In genomic region chr2:128736689-128737545, GRCh38 we compare ENCODE assay signal across 8 cellular contexts.
DNase-seq lines count a peak whose midpoint lies in the region; ATAC-seq, FAIRE-seq and TF ChIP-seq lines count a peak whose summit lies in the region.

No MANE protein-coding gene starts in this region.

- H3K4me3 ChIP-seq in AG09309 (ENCODE audit: control insufficient read depth, low read depth, low read length), result peak overlapping the region; percentile 17
- H3K4me3 ChIP-seq in HL-60 (replicated peaks; ENCODE audit: insufficient read depth, low read length), result no peak overlapping the region

- H3K36me3 Mint-ChIP-seq in activated naive CD8-positive, alpha-beta T cell treated with anti-CD3 and anti-CD28 coated beads, Interleukin-2, amount 10 ng/mL, durations not matched to agents 7 days and 5 days, result no peaks in the 10 kb centered on the region

- H3K27ac ChIP-seq in HL-60 (replicated peaks), result no peak overlapping the region

- peaks cover 12% of the 10 kb centered on the region for H3K4me1 Mint-ChIP-seq in activated naive CD8-positive, alpha-beta T cell treated with anti-CD3 and anti-CD28 coated beads, Interleukin-2, amount 10 ng/mL, durations not matched to agents 7 days and 5 days

- no peaks in the 10 kb centered on the region for H3K27me3 ChIP-seq in HL-60 (ENCODE audit: insufficient read depth, poor library complexity, severe bottlenecking)

- peak overlapping the region; percentile 40 for H3K27ac Mint-ChIP-seq in activated naive CD8-positive, alpha-beta T cell treated with anti-CD3 and anti-CD28 coated beads, Interleukin-2, amount 10 ng/mL, durations not matched to agents 7 days and 5 days

- peaks cover 36% of the 10 kb centered on the region for H3K27me3 Mint-ChIP-seq in activated naive CD8-positive, alpha-beta T cell treated with anti-CD3 and anti-CD28 coated beads, Interleukin-2, amount 10 ng/mL, durations not matched to agents 7 days and 5 days

- DNase-seq in AG09309 (ENCODE audit: low read depth), result no peak
- DNase-seq in HL-60 (ENCODE audit: low read depth in 1 of 2, low spot score in 1 of 2), result peak in 1 of 2 experiments; percentile 66
- DNase-seq in SHP77 (lab: John Stamatoyannopoulos, UW), result peak; percentile 38 to 72
- peak; percentile 80 for DNase-seq in activated naive CD8-positive, alpha-beta T cell treated with anti-CD3 and anti-CD28 coated beads, Interleukin-2, amount 10 ng/mL, durations not matched to agents 7 days and 5 days
- DNase-seq in cardiac septum (ENCODE audit: low spot score), result peak; percentile 85
- peak; percentile 69 to 96 (median 84) for DNase-seq in posterior cingulate gyrus
- peak; percentile 90 for DNase-seq in urothelium cell line (ENCODE audit: low spot score)

- ATAC-seq in GM18517 (IDR thresholded peaks at IDR 0.05; ENCODE audit: unreplicated experiment), result peak; percentile 40
- peak; percentile 40 for ATAC-seq in activated naive CD8-positive, alpha-beta T cell treated with anti-CD3 and anti-CD28 coated beads, Interleukin-2, amount 10 ng/mL, durations not matched to agents 7 days and 5 days (ENCODE audit: low read depth)

- TF ChIP-seq CTCF in AG09309 (IDR thresholded peaks at IDR 0.05; ENCODE audit: control insufficient read depth, insufficient read depth, low read depth, low read length, missing control alignments) (peak; percentile 99), HL-60 (IDR thresholded peaks at IDR 0.05; ENCODE audit: insufficient read depth, low read length) (peak; percentile 90)

- intact Hi-C loops in cardiac septum (cut with DNase I), result loop anchor here (10.0 kb wide), 3 partner anchors 508 to 1188 kb away; no protein-coding TSS in a partner anchor
- intact Hi-C loops in posterior cingulate gyrus (cut with DNase I), result loop anchor here (10.0 kb wide), 3 partner anchors 412 to 1188 kb away; no protein-coding TSS in a partner anchor

- H3K9me3 Mint-ChIP-seq in activated naive CD8-positive, alpha-beta T cell treated with anti-CD3 and anti-CD28 coated beads, Interleukin-2, amount 10 ng/mL, durations not matched to agents 7 days and 5 days, result no peaks in the 10 kb centered on the region

- POLR2A ChIA-PET in activated naive CD8-positive, alpha-beta T cell treated with anti-CD3 and anti-CD28 coated beads, Interleukin-2, amount 10 ng/mL, durations not matched to agents 7 days and 5 days (lab: Charles Lee), result no interaction called here

- peak overlapping the region; percentile 65 for H3K4me3 Mint-ChIP-seq in activated naive CD8-positive, alpha-beta T cell treated with anti-CD3 and anti-CD28 coated beads, Interleukin-2, amount 10 ng/mL, durations not matched to agents 7 days and 5 days

- no peak for FAIRE-seq in urothelium cell line (lab: Jason Lieb, UNC)
